24 cellular contexts compared by ENCODE assay signal in genomic region chr11:101188173-101188572, GRCh38. TPM values are rescaled to one million over a fixed set of nuclear protein-coding genes. Genes with fewer than 3 reads are reported as not detected.
"Had no signal": no experiment of that assay in that cellular context is flagged by ENCODE, and none has a peak within 500 bp of the region (broad histone marks: within the 10 kb centered on the region; RNA-seq: fewer than 3 reads in every experiment).

No MANE protein-coding gene starts in this region.

- DNase-seq: activated B cell treated with CpG ODN at 0.5 μM for 24 hours; activated CD4-positive, alpha-beta T cell treated with anti-CD3 and anti-CD28 coated beads, Interleukin-2, amount 50 U/mL, for 1 hour; activated CD8-positive, alpha-beta T cell treated with anti-CD3 and anti-CD28 coated beads for 36 hours; activated naive CD4-positive, alpha-beta T cell; activated T-cell treated with anti-CD3 and anti-CD28 coated beads, Interleukin-2, amount 50 U/mL, for 72 hours; dorsolateral prefrontal cortex; effector memory CD4-positive, alpha-beta T cell; glutamatergic neuron; left cardiac atrium; left ventricle myocardium superior; mammary epithelial cell; naive B cell; right cardiac atrium; stimulated activated CD4-positive, alpha-beta T cell treated with anti-CD3 and anti-CD28 coated beads, Interleukin-2, amount 100 ng/mL, for 48 hours; stimulated activated naive CD4-positive, alpha-beta T cell treated with Interleukin-2 at 50 U/mL for 16 hours; T-helper 2 cell had no signal

- H3K4me3 ChIP-seq: body of pancreas, dorsolateral prefrontal cortex, hepatocyte had no signal

- H3K9me3 ChIP-seq: body of pancreas had no signal

- ATAC-seq: activated CD8-positive, alpha-beta T cell treated with anti-CD3 and anti-CD28 coated beads for 36 hours; activated naive CD4-positive, alpha-beta T cell treated with anti-CD3 and anti-CD28 coated beads, Interleukin-2, amount 50 U/mL, for 72 hours; activated T-cell treated with anti-CD3 and anti-CD28 coated beads, Interleukin-2, amount 50 U/mL, for 72 hours; body of pancreas; SK-N-SH treated with all-trans-retinoic acid at 6 μM for 48 hours had no signal

- H3K27ac ChIP-seq: body of pancreas, dorsolateral prefrontal cortex, hepatocyte, parathyroid adenoma had no signal

- H3K4me1 ChIP-seq: body of pancreas, parathyroid adenoma had no signal

- H3K27me3 ChIP-seq: body of pancreas, hepatocyte had no signal

RNA-seq across cellular contexts. Expression of gene PGR, which starts 58.6 kb away (rescaled TPM):
- total RNA-seq: activated B cell treated with CpG ODN at 0.5 μM for 24 hours; activated CD8-positive, alpha-beta T cell treated with anti-CD3 and anti-CD28 coated beads for 36 hours; activated naive CD4-positive, alpha-beta T cell treated with anti-CD3 and anti-CD28 coated beads, Interleukin-2, amount 50 U/mL, for 72 hours; activated T-cell treated with anti-CD3 and anti-CD28 coated beads, Interleukin-2, amount 50 U/mL, for 72 hours; endothelial cell of umbilical vein had no signal
- polyA plus RNA-seq: endothelial cell of umbilical vein, keratinocyte, mammary epithelial cell, neural cell had no signal
